Comparison of ENCODE assay signal across 8 cellular contexts in genomic region chr11:46242961-46243795, GRCh38. TPM values are rescaled to one million over a fixed set of nuclear protein-coding genes. Genes with fewer than 3 reads are reported as not detected.
DNase-seq lines count a peak whose midpoint lies in the region; ATAC-seq and TF ChIP-seq lines count a peak whose summit lies in the region.

No MANE protein-coding gene starts in this region.

- no peaks in the 10 kb centered on the region for H3K36me3 ChIP-seq in kidney epithelial cell (ENCODE audit: control insufficient read depth, insufficient read depth, low read length)

- DNase-seq in AG09309 (ENCODE audit: low read depth) (peak; percentile 92), NCI-H345 treated with DMSO at 0.1 percent for 48 hours (lab: John Stamatoyannopoulos, UW; ENCODE audit: unreplicated experiment) (peak; percentile 77), cerebellum (ENCODE audit: low spot score) (peak; percentile 64), kidney epithelial cell (ENCODE audit: low read depth) (peak; percentile 86)
- DNase-seq in activated CD4-positive, alpha-beta T cell treated with anti-CD3 and anti-CD28 coated beads for 1 hour: peak; percentile 79
- DNase-seq in stimulated activated CD4-positive, alpha-beta T cell treated with anti-CD3 and anti-CD28 coated beads, Interleukin-12 subunit alpha, Interleukin-12 subunit beta, amount 100 ng/mL, for 48 hours (ENCODE audit: low read depth in 2 of 3, low spot score in 1 of 3): peak; percentile 83 to 90 (median 83)

- H3K4me3 ChIP-seq in AG09309 (ENCODE audit: control insufficient read depth, low read depth, low read length) (peak overlapping the region; percentile 41), kidney epithelial cell (ENCODE audit: low read depth, low read length) (peak overlapping the region; percentile 38)

- TF ChIP-seq CTCF in AG09309 (IDR thresholded peaks at IDR 0.05; ENCODE audit: control insufficient read depth, insufficient read depth, low read depth, low read length, missing control alignments): no peak
- no peak for TF ChIP-seq CTCF in kidney epithelial cell (IDR thresholded peaks at IDR 0.05; ENCODE audit: insufficient read depth, low read length, poor library complexity, severe bottlenecking)

- no peaks in the 10 kb centered on the region for H3K27me3 ChIP-seq in kidney epithelial cell (ENCODE audit: control insufficient read depth, insufficient read depth, low read length)

- ATAC-seq in GM19025 (IDR thresholded peaks at IDR 0.05; ENCODE audit: low read depth, unreplicated experiment) (peak; percentile 73), HG03354 (IDR thresholded peaks at IDR 0.05; ENCODE audit: poor library complexity, severe bottlenecking, unreplicated experiment) (peak; percentile 78)

RNA-seq across cellular contexts. Expression of gene CREB3L1, which starts 34.3 kb away (rescaled TPM):
- 2.4 TPM for total RNA-seq in cerebellum
- 3.2 and 4.5 TPM in 2 replicates for total RNA-seq in kidney epithelial cell

Comparison
In these comparisons a context has a peak if more than half of its experiments do, and no peak if none do; other contexts are left out.
1. Peak in every context shown above with its lines: DNase-seq, ATAC-seq and H3K4me3 ChIP-seq.